26 cellular contexts compared by ENCODE assay signal in genomic region chr4:144557404-144557803, GRCh38.
DNase-seq lines count a peak whose midpoint lies in the region; ATAC-seq, FAIRE-seq and TF ChIP-seq lines count a peak whose summit lies in the region.
"Had no signal": no experiment of that assay in that cellular context is flagged by ENCODE, and none has a peak within 500 bp of the region (broad histone marks: within the 10 kb centered on the region; RNA-seq: fewer than 3 reads in every experiment).

No MANE protein-coding gene starts in this region.

- H3K27me3 ChIP-seq in endothelial cell of umbilical vein (ENCODE audit: control insufficient read depth in 2 of 2, insufficient read depth in 2 of 2, low read length in 2 of 2): no peaks in the 10 kb centered on the region
- H3K27me3 ChIP-seq: testis had no signal

- dilution Hi-C loops in endothelial cell of umbilical vein (cut with MboI; ENCODE audit: extremely low pct_ligation_motif_present, low sequenced_read_pairs): no loop called here

- DNase-seq in EH (ENCODE audit: low read depth) (peak; percentile 31), LHCN-M2 (ENCODE audit: low read depth) (peak; percentile 29), endothelial cell of umbilical vein (ENCODE audit: low read depth, low spot score) (peak; percentile 47), lung microvascular endothelial cell (ENCODE audit: low read depth in 2 of 2) (peak; percentile 30 to 40), posterior cingulate gyrus (no peak), hypothalamus (lab: John Stamatoyannopoulos, UW) (no peak)
- DNase-seq in activated CD4-positive, alpha-beta T cell treated with anti-CD3 and anti-CD28 coated beads, Interleukin-2, amount 50 U/mL, for 1 hour: no peak
- DNase-seq: activated naive CD4-positive, alpha-beta T cell treated with anti-CD3 and anti-CD28 coated beads, Interleukin-2, amount 10 ng/mL, durations not matched to agents 7 days and 5 days; amniotic stem cell; DMS79; GF-D8; kidney glomerular epithelial cell; MM.1S; NCI-H2029 treated with DMSO at 0.1 percent for 48 hours; Right ventricle myocardium superior; stimulated activated naive CD8-positive, alpha-beta T cell treated with anti-CD3 and anti-CD28 coated beads, Interleukin-15, Interleukin-2, amounts not matched to agents 100 U/mL and 50 U/mL, for 24 hours; T1000; testis had no signal

- no peak for TF ChIP-seq CTCF in endothelial cell of umbilical vein (IDR thresholded peaks at IDR 0.05; ENCODE audit: extremely low read depth in 1 of 2, insufficient read depth in 1 of 2, low read depth in 1 of 2, low read length in 2 of 2)

- H3K9me3 ChIP-seq in endothelial cell of umbilical vein (replicated peaks; ENCODE audit: control insufficient read depth, insufficient read depth, low read length): no peaks in the 10 kb centered on the region
- H3K9me3 ChIP-seq: prostate gland, testis had no signal

- H3K9me1 ChIP-seq in endothelial cell of umbilical vein (replicated peaks; ENCODE audit: control insufficient read depth, extremely low read depth, insufficient read depth, low read length): no peaks in the 10 kb centered on the region

- peak overlapping the region; percentile 21 for H2AFZ ChIP-seq in endothelial cell of umbilical vein (ENCODE audit: low read depth, low read length)

- BruUV-seq in endothelial cell of umbilical vein (replicated peaks; lab: Mats Ljungman, UMichigan): no TSS peak

- no peaks in the 10 kb centered on the region for H3K36me3 ChIP-seq in endothelial cell of umbilical vein (ENCODE audit: control insufficient read depth in 2 of 2, extremely low read depth in 1 of 2, insufficient read depth in 2 of 2, low read length in 2 of 2)
- H3K36me3 ChIP-seq: prostate gland had no signal

- H3K4me3 ChIP-seq in endothelial cell of umbilical vein (replicated peaks in 1 of 3; ENCODE audit: insufficient read depth in 1 of 3, low read depth in 1 of 3, low read length in 3 of 3): no peak overlapping the region
- H3K4me3 ChIP-seq: prostate gland, testis had no signal

- CTCF ChIA-PET in endothelial cell of umbilical vein (lab: Charles Lee): interaction anchor here (0.7 to 1.6 kb wide), 8 partner anchors 13 to 201 kb away, joined by 3 to 5 read pairs (median 3); no protein-coding TSS in a partner anchor

- H3K4me2 ChIP-seq in endothelial cell of umbilical vein (ENCODE audit: insufficient read depth, low read length): no peak overlapping the region

- intact Hi-C loops in endothelial cell of umbilical vein (cut with micrococcal nuclease): loop anchor here (2.0 kb wide), 1 partner anchor 89 kb away; the partner anchor contains the start of gene HHIP
- intact Hi-C loops in posterior cingulate gyrus (cut with DNase I): no loop called here

- no peak overlapping the region for H3K9ac ChIP-seq in endothelial cell of umbilical vein (replicated peaks; ENCODE audit: extremely low read depth, insufficient read depth, low read length)

- H3K79me2 ChIP-seq in endothelial cell of umbilical vein (ENCODE audit: control insufficient read depth, insufficient read depth, low read length): no peaks in the 10 kb centered on the region

- no peak for TF ChIP-seq POLR2A in endothelial cell of umbilical vein (IDR thresholded peaks at IDR 0.05; ENCODE audit: low read depth, low read length)

- no peak for ATAC-seq in GM21367 (IDR thresholded peaks at IDR 0.05; ENCODE audit: unreplicated experiment)
- ATAC-seq: esophagus mucosa; stimulated activated naive CD8-positive, alpha-beta T cell treated with anti-CD3 and anti-CD28 coated beads, Interleukin-15, Interleukin-2, amounts not matched to agents 100 U/mL and 50 U/mL, for 24 hours had no signal

- FAIRE-seq in endothelial cell of umbilical vein (lab: Jason Lieb, UNC): no peak
- FAIRE-seq: bronchial epithelial cell, GM19239, H54, urothelium cell line had no signal

- no peak overlapping the region for H3K27ac ChIP-seq in endothelial cell of umbilical vein (ENCODE audit: insufficient read depth, low read depth, low read length)
- H3K27ac ChIP-seq: C4-2B, prostate gland, testis had no signal

- POLR2A ChIA-PET in endothelial cell of umbilical vein (lab: Charles Lee): interaction anchor here (1.4 kb wide), 1 partner anchor 70 kb away, joined by 3 read pairs; no protein-coding TSS in a partner anchor

- H3K4me1 ChIP-seq in endothelial cell of umbilical vein (ENCODE audit: control insufficient read depth, extremely low read depth, insufficient read depth, low read length): peaks cover 4% of the 10 kb centered on the region
- H3K4me1 ChIP-seq: prostate gland, testis had no signal

- no peaks in the 10 kb centered on the region for H4K20me1 ChIP-seq in endothelial cell of umbilical vein (replicated peaks; ENCODE audit: control insufficient read depth, extremely low read depth, insufficient read depth, low read length)

TF ChIP-seq in endothelial cell of umbilical vein, 7 proteins besides CTCF, POLR2A, EP300 and RAD21:
- TF ChIP-seq GATA2 (IDR thresholded peaks at IDR 0.05; ENCODE audit: insufficient read depth, insufficient read length, low read depth, low read length) (no peak), MYC (IDR thresholded peaks at IDR 0.05; ENCODE audit: low read depth, low read length) (no peak), FOS (IDR thresholded peaks at IDR 0.05; ENCODE audit: borderline replicate concordance, insufficient read depth, low read length) (no peak), JUN (IDR thresholded peaks at IDR 0.05; ENCODE audit: borderline replicate concordance, insufficient read depth, insufficient read length, low read depth) (no peak), EZH2 (IDR thresholded peaks at IDR 0.05; ENCODE audit: borderline replicate concordance, low read depth, low read length, severe bottlenecking) (no peak), MAX (IDR thresholded peaks at IDR 0.05; ENCODE audit: insufficient read depth, insufficient read length) (no peak), POLR2AphosphoS5 (IDR thresholded peaks at IDR 0.05; ENCODE audit: insufficient read depth, low read depth, low read length) (no peak)

Comparison
In these comparisons a context has a peak if more than half of its experiments do, and no peak if none do; other contexts are left out.
1. DNase-seq: peak in EH (single experiment), LHCN-M2 (single experiment), endothelial cell of umbilical vein (single experiment) and lung microvascular endothelial cell (2 of 2); none in posterior cingulate gyrus (0 of 10), activated CD4-positive, alpha-beta T cell treated with anti-CD3 and anti-CD28 coated beads, Interleukin-2, amount 50 U/mL, for 1 hour (single experiment) and hypothalamus (0 of 51).